In genomic region chr3:34780973-34781372, GRCh38 we compare ENCODE assay signal across 27 cellular contexts.
"Had no signal": no experiment of that assay in that cellular context is flagged by ENCODE, and none has a peak within 500 bp of the region (broad histone marks: within the 10 kb centered on the region; RNA-seq: fewer than 3 reads in every experiment).

No MANE protein-coding gene starts in this region.

- H3K4me3 Mint-ChIP-seq: activated naive CD8-positive, alpha-beta T cell treated with anti-CD3 and anti-CD28 coated beads for 36 hours; activated T-cell treated with anti-CD3 and anti-CD28 coated beads, Interleukin-2, amount 50 U/mL, for 4 hours; naive thymus-derived CD4-positive, alpha-beta T cell; neural crest cell; type B pancreatic cell had no signal

- H3K4me3 ChIP-seq: body of pancreas, gastrocnemius medialis, heart left ventricle, lower lobe of right lung, prostate gland, right atrium auricular region, spleen, thoracic aorta, vagina had no signal

- DNase-seq: activated CD4-positive, CD25-positive, alpha-beta regulatory T cell treated with anti-CD3 and anti-CD28 coated beads, Interleukin-2, amount 50 U/mL, for 72 hours; activated CD8-positive, alpha-beta memory T cell treated with anti-CD3 and anti-CD28 coated beads for 24 hours; activated CD8-positive, alpha-beta memory T cell treated with anti-CD3 and anti-CD28 coated beads, Interleukin-2, amount 50 U/mL, for 4 hours; activated naive CD4-positive, alpha-beta T cell treated with Interleukin-2 at 50 U/mL for 16 hours; activated naive CD8-positive, alpha-beta T cell treated with anti-CD3 and anti-CD28 coated beads for 36 hours; activated T-cell treated with anti-CD3 and anti-CD28 coated beads, Interleukin-2, amount 50 U/mL, for 4 hours; amniotic stem cell; body of pancreas; caudate nucleus; dermis blood vessel endothelial cell; effector CD8-positive, alpha-beta T cell; gastrocnemius medialis; heart left ventricle; lower lobe of right lung; naive thymus-derived CD4-positive, alpha-beta T cell; spleen; stimulated activated CD4-positive, alpha-beta T cell treated with anti-CD3 and anti-CD28 coated beads, Interleukin-4, amount 100 ng/mL, for 1 hour; stimulated activated naive CD4-positive, alpha-beta T cell had no signal

- H3K27ac Mint-ChIP-seq: activated naive CD8-positive, alpha-beta T cell treated with anti-CD3 and anti-CD28 coated beads for 36 hours; activated T-helper 2 cell treated with anti-CD3 and anti-CD28 coated beads, Interferon-gamma antibody, Interleukin-2, Interleukin-4, amounts not matched to agents 10 μg/mL and 5 μg/mL and 100 μg/mL, durations not matched to agents 14 hours and 24 hours and 36 hours; naive thymus-derived CD4-positive, alpha-beta T cell; type B pancreatic cell had no signal

- ATAC-seq: activated T-cell treated with anti-CD3 and anti-CD28 coated beads, Interleukin-2, amount 50 U/mL, for 4 hours; body of pancreas; gastrocnemius medialis; heart left ventricle; left lobe of liver; lower lobe of right lung; naive thymus-derived CD4-positive, alpha-beta T cell had no signal

- H3K4me1 Mint-ChIP-seq: activated naive CD8-positive, alpha-beta T cell treated with anti-CD3 and anti-CD28 coated beads for 36 hours; naive thymus-derived CD4-positive, alpha-beta T cell; neural crest cell had no signal

- H3K36me3 ChIP-seq: gastrocnemius medialis, heart left ventricle, lower lobe of right lung, prostate gland, right atrium auricular region, spleen, thoracic aorta, vagina had no signal

- H3K9me3 Mint-ChIP-seq: activated naive CD8-positive, alpha-beta T cell treated with anti-CD3 and anti-CD28 coated beads for 36 hours; activated T-helper 2 cell treated with anti-CD3 and anti-CD28 coated beads, Interferon-gamma antibody, Interleukin-2, Interleukin-4, amounts not matched to agents 10 μg/mL and 5 μg/mL and 100 μg/mL, durations not matched to agents 14 hours and 24 hours and 36 hours; neural crest cell; type B pancreatic cell had no signal

- H3K36me3 Mint-ChIP-seq: activated naive CD8-positive, alpha-beta T cell treated with anti-CD3 and anti-CD28 coated beads for 36 hours; naive thymus-derived CD4-positive, alpha-beta T cell; type B pancreatic cell had no signal

- H3K27me3 Mint-ChIP-seq: activated naive CD8-positive, alpha-beta T cell treated with anti-CD3 and anti-CD28 coated beads for 36 hours; naive thymus-derived CD4-positive, alpha-beta T cell; type B pancreatic cell had no signal

- FAIRE-seq: keratinocyte had no signal

- H3K4me1 ChIP-seq: body of pancreas, gastrocnemius medialis, lower lobe of right lung, prostate gland, right atrium auricular region, spleen, vagina had no signal

- H3K27ac ChIP-seq: body of pancreas, gastrocnemius medialis, heart left ventricle, lower lobe of right lung, prostate gland, right atrium auricular region, spleen, vagina had no signal

- H3K9me3 ChIP-seq: body of pancreas, gastrocnemius medialis, heart left ventricle, lower lobe of right lung, prostate gland, right atrium auricular region, spleen, thoracic aorta, vagina had no signal

- H3K27me3 ChIP-seq: body of pancreas, gastrocnemius medialis, heart left ventricle, right atrium auricular region, spleen, vagina had no signal
